Comparison of ENCODE assay signal across 27 cellular contexts in the genomic region with DNA sequence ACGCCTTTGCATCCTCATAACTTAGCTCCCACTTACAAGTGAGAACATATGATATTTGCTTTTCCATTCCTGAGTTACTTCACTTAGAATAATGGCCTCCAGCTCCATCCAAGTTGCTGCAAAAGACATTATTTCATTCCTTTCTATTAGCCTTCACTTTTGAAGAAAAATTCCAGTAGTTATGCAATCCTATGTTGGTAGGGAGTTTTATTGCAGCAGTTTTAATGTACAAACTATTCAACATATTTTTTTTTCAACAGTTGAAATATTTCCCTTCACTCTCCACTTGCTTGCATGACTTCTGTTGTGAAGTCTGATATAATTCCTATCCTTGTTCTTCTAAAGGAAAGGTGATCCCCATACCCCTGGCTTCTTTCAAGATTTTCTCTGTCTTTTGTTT. TPM values are rescaled to one million over a fixed set of nuclear protein-coding genes. Genes with fewer than 3 reads are reported as not detected.
DNase-seq lines count a peak whose midpoint lies in the region; ATAC-seq and TF ChIP-seq lines count a peak whose summit lies in the region.
"Had no signal": no experiment of that assay in that cellular context is flagged by ENCODE, and none has a peak within 500 bp of the region (broad histone marks: within the 10 kb centered on the region; RNA-seq: fewer than 3 reads in every experiment).

No MANE protein-coding gene starts in this region.

- no peak for TF ChIP-seq CTCF in BJ (IDR thresholded peaks at IDR 0.05; ENCODE audit: insufficient read depth, low read depth, low read length)
- TF ChIP-seq CTCF in MM.1S (IDR thresholded peaks at IDR 0.05; ENCODE audit: low read length) = no peak
- TF ChIP-seq CTCF in lower leg skin (IDR thresholded peaks at IDR 0.05) = no peak

- POLR2A ChIA-PET in BJ (lab: Charles Lee) = interaction anchor here (0.6 kb wide), 1 partner anchor 383 kb away, joined by 5 read pairs; no protein-coding TSS in a partner anchor

- H3F3A ChIP-seq in MM.1S (ENCODE audit: insufficient read depth, low read length) = peaks cover 19% of the 10 kb centered on the region

- H3K4me1 ChIP-seq in MM.1S (ENCODE audit: low read length) = peaks cover 52% of the 10 kb centered on the region

- H3K27me3 ChIP-seq in BJ (ENCODE audit: control insufficient read depth, insufficient read depth, low read length) (no peaks in the 10 kb centered on the region), MM.1S (replicated peaks; ENCODE audit: insufficient read depth, low read length) (no peaks in the 10 kb centered on the region)

- WGBS in lower leg skin, 2 donors = 79 to 86% methylated on average over 1 of the region's 1 CpG

- no peaks in the 10 kb centered on the region for H3K79me2 ChIP-seq in MM.1S (ENCODE audit: low read length)

- TF ChIP-seq POLR2A in lower leg skin (IDR thresholded peaks at IDR 0.05) = no peak

- H3K27ac ChIP-seq in MM.1S (ENCODE audit: low read length) = no peak overlapping the region
- H3K27ac ChIP-seq: HL-60, RWPE1 had no signal

- intact Hi-C loops in lower leg skin (cut with DNase I; ENCODE audit: low total_unique reads) = no loop called here

- ATAC-seq in HG03442 (IDR thresholded peaks at IDR 0.05; ENCODE audit: unreplicated experiment) = no peak
- ATAC-seq: HepG2, SK-N-SH treated with all-trans-retinoic acid at 6 μM for 48 hours had no signal

- H3K4me2 ChIP-seq in MM.1S (ENCODE audit: low read depth, low read length) = peak overlapping the region; percentile 8; the same call in 1 of the 2 replicates

- no peaks in the 10 kb centered on the region for H3K9me2 ChIP-seq in MM.1S (replicated peaks; ENCODE audit: insufficient read depth, low read length)

- DNase-seq in BJ (ENCODE audit: low read depth) = peak; percentile 37
- DNase-seq in MM.1S = no peak
- DNase-seq in fibroblast of peridontal ligament (ENCODE audit: extremely low read depth) = peak; percentile 79
- DNase-seq in lower leg skin (ENCODE audit: low spot score in 2 of 2) = no peak
- DNase-seq in GM19238 (ENCODE audit: insufficient read length, low spot score) = no peak
- DNase-seq in NCI-H128 (lab: John Stamatoyannopoulos, UW; ENCODE audit: unreplicated experiment) = no peak
- DNase-seq: AML-193; DMS53; EL; GF-D8; KBM-7; NCI-H1092 treated with DMSO at 0.1 percent for 48 hours; NCI-H146; NCI-H2029; NCI-H2227 treated with DMSO at 0.1 percent for 48 hours; NCI-H510A treated with DMSO at 0.1 percent for 48 hours; NCI-H748 treated with DMSO at 0.1 percent for 48 hours; NK-92 treated with Interleukin-12 subunit alpha and Interleukin-12 subunit beta, amount 100 ng/mL, for 24 hours; SHP77 treated with DMSO at 0.1 percent for 48 hours had no signal

- H3K4me3 ChIP-seq in BJ (ENCODE audit: low read depth, low read length) (no peak overlapping the region), MM.1S (ENCODE audit: low read length) (no peak overlapping the region), lower leg skin (ENCODE audit: low read depth, poor library complexity, severe bottlenecking) (no peak overlapping the region)

- H2AFZ ChIP-seq in MM.1S (ENCODE audit: low read length) = no peak overlapping the region

- H3K9me3 ChIP-seq in MM.1S (replicated peaks; ENCODE audit: insufficient read depth, low read length) = no peaks in the 10 kb centered on the region

- H3K36me3 ChIP-seq in BJ (ENCODE audit: control insufficient read depth, insufficient read depth, low read length) (no peaks in the 10 kb centered on the region), MM.1S (replicated peaks; ENCODE audit: insufficient read depth, low read length) (no peaks in the 10 kb centered on the region)

- CTCF ChIA-PET in BJ (lab: Yijun Ruan, JAX) = interaction anchor here (1.7 to 13.8 kb wide), 2 partner anchors 24 to 25 kb away, joined by 6 to 97 read pairs; no protein-coding TSS in a partner anchor

- no peaks in the 10 kb centered on the region for H4K20me1 ChIP-seq in MM.1S (ENCODE audit: insufficient read depth, low read length)

- no peak overlapping the region for H3K9ac ChIP-seq in MM.1S (ENCODE audit: low read length)

RNA-seq across cellular contexts. Expression of a gene that starts 27.3 kb away (rescaled TPM):
- 6.4 and 7.2 TPM in 2 replicates for polyA plus RNA-seq in BJ (2011; rRNA removed)
- 7.2 and 8.0 TPM in 2 replicates for polyA minus RNA-seq in BJ (2011; rRNA and poly(A)+ RNA removed)
- total RNA-seq in lower leg skin = 1 to 10 TPM in 2 of 4 donors, under 1 TPM in 2; 0.46 to 3.0 (median 1.4) TPM
- total RNA-seq: T-helper 2 cell treated with Interferon-gamma antibody and Interleukin-4, amounts not matched to agents 100 ng/mL and 5 ng/mL, for 36 hours had no signal

RNA-seq across cellular contexts. Expression of a gene that starts 52.5 kb away (rescaled TPM):
- not detected in 2 replicates for polyA plus RNA-seq in BJ (2011; rRNA removed)
- polyA minus RNA-seq in BJ (2011; rRNA and poly(A)+ RNA removed) = not detected in 2 replicates
- 1 to 10 TPM in 3 of 4 donors, under 1 TPM in 1; 0.91 to 4.2 (median 1.1) TPM for total RNA-seq in lower leg skin
- total RNA-seq: A673, H1, HepG2 had no signal
- polyA plus RNA-seq: H1, HepG2 had no signal

Comparison
In these comparisons a context has a peak if more than half of its experiments do, and no peak if none do; other contexts are left out.
1. DNase-seq: peak in BJ (single experiment) and fibroblast of peridontal ligament (single experiment); none in MM.1S (single experiment), lower leg skin (0 of 2), GM19238 (single experiment) and NCI-H128 (single experiment).